18 cellular contexts compared by ENCODE assay signal in the genomic region with DNA sequence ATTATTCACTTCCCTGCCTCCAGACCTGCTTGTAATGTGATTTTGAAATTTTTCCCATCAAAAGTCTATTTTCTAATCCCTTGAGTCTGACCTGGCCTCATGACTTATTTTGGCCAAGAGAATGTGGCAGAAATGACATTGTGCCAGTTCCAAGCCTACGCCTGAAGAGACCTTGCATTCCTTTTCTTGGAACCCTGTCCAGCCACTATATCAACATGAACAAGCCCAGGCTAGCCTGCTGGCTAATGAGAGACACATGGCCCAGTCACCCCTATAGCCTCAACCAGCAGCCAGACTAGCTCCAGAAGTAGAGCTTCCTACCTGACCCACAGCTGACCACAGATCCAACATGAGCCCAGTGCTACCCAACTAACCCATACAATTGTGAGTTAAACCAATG.
DNase-seq lines count a peak whose midpoint lies in the region; ATAC-seq and TF ChIP-seq lines count a peak whose summit lies in the region.
"Had no signal": no experiment of that assay in that cellular context is flagged by ENCODE, and none has a peak within 500 bp of the region (broad histone marks: within the 10 kb centered on the region; RNA-seq: fewer than 3 reads in every experiment).

No MANE protein-coding gene starts in this region.

- no peak overlapping the region for H3K4me2 ChIP-seq in neural progenitor cell
- H3K4me2 ChIP-seq: A549, PC-9, SK-N-SH had no signal

- no peak for TF ChIP-seq CTCF in AG10803 (conservative IDR thresholded peaks at IDR 0.05; ENCODE audit: low read length)
- TF ChIP-seq CTCF in neural progenitor cell (IDR thresholded peaks at IDR 0.05) = no peak

- H3K36me3 ChIP-seq in neural progenitor cell = no peaks in the 10 kb centered on the region
- H3K36me3 ChIP-seq: BE2C had no signal

- H2AFZ ChIP-seq in neural progenitor cell (replicated peaks) = peak overlapping the region; percentile 34
- H2AFZ ChIP-seq: PC-9 had no signal

- no peak overlapping the region for H3K27ac ChIP-seq in neural progenitor cell
- H3K27ac ChIP-seq: A549, PC-9 had no signal

- no peaks in the 10 kb centered on the region for H3K36me3 Mint-ChIP-seq in neural progenitor cell
- H3K36me3 Mint-ChIP-seq: CD8-positive, alpha-beta T cell had no signal

- H3K9me3 ChIP-seq in neural progenitor cell (ENCODE audit: low read depth) = no peaks in the 10 kb centered on the region
- H3K9me3 ChIP-seq: A549, BE2C, SK-N-SH had no signal

- no peaks in the 10 kb centered on the region for H3K9me3 Mint-ChIP-seq in neural progenitor cell
- H3K9me3 Mint-ChIP-seq: CD8-positive, alpha-beta T cell had no signal

- no peak overlapping the region for H3K27ac Mint-ChIP-seq in neural progenitor cell
- H3K27ac Mint-ChIP-seq: CD8-positive, alpha-beta T cell had no signal

- H3F3A ChIP-seq in neural progenitor cell (ENCODE audit: low read depth) = no peaks in the 10 kb centered on the region

- no peak overlapping the region for H3K4me3 Mint-ChIP-seq in neural progenitor cell
- H3K4me3 Mint-ChIP-seq: CD8-positive, alpha-beta T cell had no signal

- H4K20me1 ChIP-seq in neural progenitor cell (ENCODE audit: low read depth) = no peaks in the 10 kb centered on the region

- no peaks in the 10 kb centered on the region for H3K4me1 Mint-ChIP-seq in neural progenitor cell

- no peaks in the 10 kb centered on the region for H3K79me2 ChIP-seq in neural progenitor cell (ENCODE audit: low read depth)

- no peaks in the 10 kb centered on the region for H3K27me3 ChIP-seq in neural progenitor cell
- H3K27me3 ChIP-seq: BE2C had no signal

- H3K27me3 Mint-ChIP-seq in neural progenitor cell (ENCODE audit: insufficient read depth, low read depth) = no peaks in the 10 kb centered on the region

- H3K9ac ChIP-seq in neural progenitor cell = no peak overlapping the region
- H3K9ac ChIP-seq: SK-N-SH had no signal

- H3K4me1 ChIP-seq in neural progenitor cell = no peaks in the 10 kb centered on the region
- H3K4me1 ChIP-seq: A549, BE2C had no signal

- DNase-seq in AG10803 (ENCODE audit: low read depth) (peak; percentile 76), NCI-H2196 (lab: John Stamatoyannopoulos, UW; ENCODE audit: unreplicated experiment) (peak; percentile 32), neural progenitor cell (ENCODE audit: low spot score) (no peak), DMS 273 treated with DMSO at 0.1 percent for 48 hours (lab: John Stamatoyannopoulos, UW) (no peak), kidney glomerular epithelial cell (lab: John Stamatoyannopoulos, UW) (no peak)
- DNase-seq: BE2C; CD8-positive, alpha-beta T cell; DND-41; H7; NCI-H146; NCI-H2081 treated with DMSO at 0.1 percent for 48 hours; NCI-H69; PC-9; SK-N-SH had no signal

- H3K4me3 ChIP-seq in AG10803 (ENCODE audit: low read length) (no peak overlapping the region), neural progenitor cell (no peak overlapping the region)
- H3K4me3 ChIP-seq: A549, K562, PC-9 had no signal

- peak; percentile 60 for ATAC-seq in esophagus mucosa
- no peak for ATAC-seq in GM18868 (IDR thresholded peaks at IDR 0.05; ENCODE audit: unreplicated experiment)
- ATAC-seq: A549; CD8-positive, alpha-beta T cell; K562 had no signal

Comparison
In these comparisons a context has a peak if more than half of its experiments do, and no peak if none do; other contexts are left out.
1. DNase-seq: peak in AG10803 (single experiment) and NCI-H2196 (single experiment); none in neural progenitor cell (single experiment), DMS 273 treated with DMSO at 0.1 percent for 48 hours (single experiment) and kidney glomerular epithelial cell (single experiment).